2 cellular contexts compared by ENCODE assay signal in the genomic region with DNA sequence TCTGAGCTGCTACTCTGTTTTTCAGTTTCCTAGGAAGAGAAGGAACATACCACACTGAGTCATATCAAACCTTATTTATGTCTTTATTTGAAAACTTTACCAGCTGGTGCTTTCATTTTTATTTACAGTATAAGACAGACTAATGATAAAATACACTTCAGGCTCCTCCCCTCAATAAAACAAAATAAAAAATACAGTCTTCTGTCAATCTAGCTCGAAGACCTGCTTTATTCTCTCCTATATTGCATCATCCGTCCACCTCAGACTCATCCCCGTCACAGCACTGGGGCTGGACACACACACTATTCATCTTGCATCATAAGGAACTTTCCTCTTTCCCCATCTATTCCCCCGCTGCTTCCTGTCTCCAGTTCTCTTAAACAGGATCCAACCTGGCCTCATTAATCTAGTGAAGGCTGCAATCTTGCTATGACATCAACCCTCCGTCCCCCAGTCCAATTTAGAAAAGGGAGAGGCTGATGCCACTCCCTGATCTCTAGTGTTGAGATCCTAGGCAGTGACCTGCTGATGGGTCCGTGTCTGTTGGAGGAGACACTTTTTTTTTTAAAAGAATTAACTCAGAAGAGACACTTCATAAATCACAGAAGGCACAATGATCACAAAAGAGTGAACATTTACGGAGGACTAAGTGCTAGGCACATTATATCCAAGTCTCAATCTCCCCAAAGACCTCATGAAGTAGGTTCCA.
TF ChIP-seq lines count a peak whose summit lies in the region.

No MANE protein-coding gene starts in this region.

TF ChIP-seq in GM23338, 12 proteins besides CTCF, POLR2A, EP300 and RAD21:
- TF ChIP-seq ZNF331 (CRISPR knock-in tag; IDR thresholded peaks at IDR 0.05; ENCODE audit: low read depth): no peak
- TF ChIP-seq, protein P1, sequence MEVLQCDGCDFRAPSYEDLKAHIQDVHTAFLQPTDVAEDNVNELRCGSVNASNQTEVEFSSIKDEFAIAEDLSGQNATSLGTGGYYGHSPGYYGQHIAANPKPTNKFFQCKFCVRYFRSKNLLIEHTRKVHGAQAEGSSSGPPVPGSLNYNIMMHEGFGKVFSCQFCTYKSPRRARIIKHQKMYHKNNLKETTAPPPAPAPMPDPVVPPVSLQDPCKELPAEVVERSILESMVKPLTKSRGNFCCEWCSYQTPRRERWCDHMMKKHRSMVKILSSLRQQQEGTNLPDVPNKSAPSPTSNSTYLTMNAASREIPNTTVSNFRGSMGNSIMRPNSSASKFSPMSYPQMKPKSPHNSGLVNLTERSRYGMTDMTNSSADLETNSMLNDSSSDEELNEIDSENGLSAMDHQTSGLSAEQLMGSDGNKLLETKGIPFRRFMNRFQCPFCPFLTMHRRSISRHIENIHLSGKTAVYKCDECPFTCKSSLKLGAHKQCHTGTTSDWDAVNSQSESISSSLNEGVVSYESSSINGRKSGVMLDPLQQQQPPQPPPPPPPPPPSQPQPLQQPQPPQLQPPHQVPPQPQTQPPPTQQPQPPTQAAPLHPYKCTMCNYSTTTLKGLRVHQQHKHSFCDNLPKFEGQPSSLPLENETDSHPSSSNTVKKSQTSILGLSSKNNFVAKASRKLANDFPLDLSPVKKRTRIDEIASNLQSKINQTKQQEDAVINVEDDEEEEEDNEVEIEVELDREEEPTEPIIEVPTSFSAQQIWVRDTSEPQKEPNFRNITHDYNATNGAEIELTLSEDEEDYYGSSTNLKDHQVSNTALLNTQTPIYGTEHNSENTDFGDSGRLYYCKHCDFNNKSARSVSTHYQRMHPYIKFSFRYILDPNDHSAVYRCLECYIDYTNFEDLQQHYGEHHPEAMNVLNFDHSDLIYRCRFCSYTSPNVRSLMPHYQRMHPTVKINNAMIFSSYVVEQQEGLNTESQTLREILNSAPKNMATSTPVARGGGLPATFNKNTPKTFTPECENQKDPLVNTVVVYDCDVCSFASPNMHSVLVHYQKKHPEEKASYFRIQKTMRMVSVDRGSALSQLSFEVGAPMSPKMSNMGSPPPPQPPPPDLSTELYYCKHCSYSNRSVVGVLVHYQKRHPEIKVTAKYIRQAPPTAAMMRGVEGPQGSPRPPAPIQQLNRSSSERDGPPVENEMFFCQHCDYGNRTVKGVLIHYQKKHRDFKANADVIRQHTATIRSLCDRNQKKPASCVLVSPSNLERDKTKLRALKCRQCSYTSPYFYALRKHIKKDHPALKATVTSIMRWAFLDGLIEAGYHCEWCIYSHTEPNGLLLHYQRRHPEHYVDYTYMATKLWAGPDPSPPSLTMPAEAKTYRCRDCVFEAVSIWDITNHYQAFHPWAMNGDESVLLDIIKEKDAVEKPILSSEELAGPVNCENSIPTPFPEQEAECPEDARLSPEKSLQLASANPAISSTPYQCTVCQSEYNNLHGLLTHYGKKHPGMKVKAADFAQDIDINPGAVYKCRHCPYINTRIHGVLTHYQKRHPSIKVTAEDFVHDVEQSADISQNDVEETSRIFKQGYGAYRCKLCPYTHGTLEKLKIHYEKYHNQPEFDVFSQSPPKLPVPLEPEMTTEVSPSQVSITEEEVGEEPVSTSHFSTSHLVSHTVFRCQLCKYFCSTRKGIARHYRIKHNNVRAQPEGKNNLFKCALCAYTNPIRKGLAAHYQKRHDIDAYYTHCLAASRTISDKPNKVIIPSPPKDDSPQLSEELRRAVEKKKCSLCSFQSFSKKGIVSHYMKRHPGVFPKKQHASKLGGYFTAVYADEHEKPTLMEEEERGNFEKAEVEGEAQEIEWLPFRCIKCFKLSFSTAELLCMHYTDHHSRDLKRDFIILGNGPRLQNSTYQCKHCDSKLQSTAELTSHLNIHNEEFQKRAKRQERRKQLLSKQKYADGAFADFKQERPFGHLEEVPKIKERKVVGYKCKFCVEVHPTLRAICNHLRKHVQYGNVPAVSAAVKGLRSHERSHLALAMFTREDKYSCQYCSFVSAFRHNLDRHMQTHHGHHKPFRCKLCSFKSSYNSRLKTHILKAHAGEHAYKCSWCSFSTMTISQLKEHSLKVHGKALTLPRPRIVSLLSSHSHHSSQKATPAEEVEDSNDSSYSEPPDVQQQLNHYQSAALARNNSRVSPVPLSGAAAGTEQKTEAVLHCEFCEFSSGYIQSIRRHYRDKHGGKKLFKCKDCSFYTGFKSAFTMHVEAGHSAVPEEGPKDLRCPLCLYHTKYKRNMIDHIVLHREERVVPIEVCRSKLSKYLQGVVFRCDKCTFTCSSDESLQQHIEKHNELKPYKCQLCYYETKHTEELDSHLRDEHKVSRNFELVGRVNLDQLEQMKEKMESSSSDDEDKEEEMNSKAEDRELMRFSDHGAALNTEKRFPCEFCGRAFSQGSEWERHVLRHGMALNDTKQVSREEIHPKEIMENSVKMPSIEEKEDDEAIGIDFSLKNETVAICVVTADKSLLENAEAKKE (CRISPR knock-in tag; IDR thresholded peaks at IDR 0.05): no peak

TF ChIP-seq in K562, 482 proteins besides CTCF, POLR2A, EP300 and RAD21 (continues in another document):
- TF ChIP-seq ZNF217 (CRISPR knock-in tag; IDR thresholded peaks at IDR 0.05): no peak
- TF ChIP-seq KAT8 (IDR thresholded peaks at IDR 0.05; ENCODE audit: low read depth): no peak
- TF ChIP-seq SMAD4 (CRISPR knock-in tag; conservative IDR thresholded peaks at IDR 0.05): peak; percentile 16; the same call in 1 of the 2 replicates
- no peak for TF ChIP-seq ZBTB43 (CRISPR knock-in tag; IDR thresholded peaks at IDR 0.05)
- TF ChIP-seq GATA2 (CRISPR knock-in tag; IDR thresholded peaks at IDR 0.05): no peak
- TF ChIP-seq NCOR1 (IDR thresholded peaks at IDR 0.05): no peak
- peak; percentile 23; the same call in 1 of the 2 replicates for TF ChIP-seq ZNF589 (CRISPR knock-in tag; IDR thresholded peaks at IDR 0.05; ENCODE audit: low read depth)
- TF ChIP-seq ZNF77 (CRISPR knock-in tag; IDR thresholded peaks at IDR 0.05): no peak
- no peak for TF ChIP-seq ZNF143 (CRISPR knock-in tag; IDR thresholded peaks at IDR 0.05)
- TF ChIP-seq ILK (tag; IDR thresholded peaks at IDR 0.05; ENCODE audit: borderline replicate concordance, low read depth): no peak
- TF ChIP-seq JUND (IDR thresholded peaks at IDR 0.05; ENCODE audit: borderline replicate concordance, low read depth, low read length): peak; percentile 70
- TF ChIP-seq JUND (tag; IDR thresholded peaks at IDR 0.05; ENCODE audit: borderline replicate concordance, low read depth, low read length): peak; percentile 49; the same call in 1 of the 3 replicates
- TF ChIP-seq TSC22D4 (tag; IDR thresholded peaks at IDR 0.05): no peak
- TF ChIP-seq, protein P2, sequence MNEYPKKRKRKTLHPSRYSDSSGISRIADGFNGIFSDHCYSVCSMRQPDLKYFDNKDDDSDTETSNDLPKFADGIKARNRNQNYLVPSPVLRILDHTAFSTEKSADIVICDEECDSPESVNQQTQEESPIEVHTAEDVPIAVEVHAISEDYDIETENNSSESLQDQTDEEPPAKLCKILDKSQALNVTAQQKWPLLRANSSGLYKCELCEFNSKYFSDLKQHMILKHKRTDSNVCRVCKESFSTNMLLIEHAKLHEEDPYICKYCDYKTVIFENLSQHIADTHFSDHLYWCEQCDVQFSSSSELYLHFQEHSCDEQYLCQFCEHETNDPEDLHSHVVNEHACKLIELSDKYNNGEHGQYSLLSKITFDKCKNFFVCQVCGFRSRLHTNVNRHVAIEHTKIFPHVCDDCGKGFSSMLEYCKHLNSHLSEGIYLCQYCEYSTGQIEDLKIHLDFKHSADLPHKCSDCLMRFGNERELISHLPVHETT (CRISPR knock-in tag; conservative IDR thresholded peaks at IDR 0.05 in 1 of 2, IDR thresholded peaks at IDR 0.05 in 1 of 2): no peak
- TF ChIP-seq MTA1 (IDR thresholded peaks at IDR 0.05; ENCODE audit: borderline replicate concordance): no peak
- TF ChIP-seq NR4A1 (CRISPR knock-in tag; IDR thresholded peaks at IDR 0.05): no peak
- no peak for TF ChIP-seq NR4A1 (tag; IDR thresholded peaks at IDR 0.05)
- TF ChIP-seq, protein P3, sequence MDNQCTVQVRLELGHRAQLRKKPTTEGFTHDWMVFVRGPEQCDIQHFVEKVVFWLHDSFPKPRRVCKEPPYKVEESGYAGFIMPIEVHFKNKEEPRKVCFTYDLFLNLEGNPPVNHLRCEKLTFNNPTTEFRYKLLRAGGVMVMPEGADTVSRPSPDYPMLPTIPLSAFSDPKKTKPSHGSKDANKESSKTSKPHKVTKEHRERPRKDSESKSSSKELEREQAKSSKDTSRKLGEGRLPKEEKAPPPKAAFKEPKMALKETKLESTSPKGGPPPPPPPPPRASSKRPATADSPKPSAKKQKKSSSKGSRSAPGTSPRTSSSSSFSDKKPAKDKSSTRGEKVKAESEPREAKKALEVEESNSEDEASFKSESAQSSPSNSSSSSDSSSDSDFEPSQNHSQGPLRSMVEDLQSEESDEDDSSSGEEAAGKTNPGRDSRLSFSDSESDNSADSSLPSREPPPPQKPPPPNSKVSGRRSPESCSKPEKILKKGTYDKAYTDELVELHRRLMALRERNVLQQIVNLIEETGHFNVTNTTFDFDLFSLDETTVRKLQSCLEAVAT (IDR thresholded peaks at IDR 0.05): peak in 1 of 2 experiments; percentile 85; a peak in 3 of 4 replicates
- 0 out of 4 replicates have a peak, but pooled peaks of 1 of the 2 experiments have one; percentile 45 for TF ChIP-seq ZNF318 (IDR thresholded peaks at IDR 0.05; ENCODE audit: borderline replicate concordance in 1 of 2, low read depth in 1 of 2)
- TF ChIP-seq ID3 (CRISPR knock-in tag; IDR thresholded peaks at IDR 0.05): no peak
- no peak for TF ChIP-seq ID3 (tag; IDR thresholded peaks at IDR 0.05)
